ENCODE assay signal across 8 cellular contexts in the genomic region with DNA sequence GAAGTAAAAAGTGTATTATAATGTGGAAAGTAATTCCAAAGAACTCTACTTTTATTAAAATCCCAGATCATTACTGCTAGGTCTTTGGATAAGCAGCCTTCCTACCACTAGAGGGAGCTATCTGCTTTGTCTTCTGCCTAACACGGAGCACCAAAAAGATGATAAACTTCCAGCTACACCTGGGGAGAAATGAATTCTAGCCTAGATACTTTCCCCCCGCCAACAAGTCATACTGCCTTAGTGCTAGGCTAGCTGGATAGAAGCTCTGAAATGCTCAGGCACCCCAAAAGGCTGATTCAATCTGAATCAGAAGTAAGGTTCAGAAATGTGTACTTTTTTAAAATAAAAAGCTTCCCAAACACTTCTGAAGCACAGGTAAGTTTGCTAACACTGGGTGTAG. TPM values are rescaled to one million over a fixed set of nuclear protein-coding genes. Genes with fewer than 3 reads are reported as not detected.
DNase-seq lines count a peak whose midpoint lies in the region; ATAC-seq, FAIRE-seq and TF ChIP-seq lines count a peak whose summit lies in the region.

No MANE protein-coding gene starts in this region.

- H3K27me3 ChIP-seq in SJCRH30: no peaks in the 10 kb centered on the region
- H3K27me3 ChIP-seq in lower lobe of right lung (ENCODE audit: low read depth): no peaks in the 10 kb centered on the region

- H3K9me3 ChIP-seq in SJCRH30 (replicated peaks): no peaks in the 10 kb centered on the region
- no peaks in the 10 kb centered on the region for H3K9me3 ChIP-seq in lower lobe of right lung

- intact Hi-C loops in lower lobe of right lung (cut with DNase I): loop anchor here (10.0 kb wide), 1 partner anchor 108 kb away; a partner anchor contains a TSS

- H3K4me1 ChIP-seq in SJCRH30 (no peaks in the 10 kb centered on the region; the same call in 1 of the 2 replicates), lower lobe of right lung (peaks cover 17% of the 10 kb centered on the region)

- H3K4me3 ChIP-seq in SJCRH30: no peak overlapping the region
- H3K4me3 ChIP-seq in lower lobe of right lung: no peak overlapping the region

- no peak for FAIRE-seq in urothelium cell line (lab: Jason Lieb, UNC)

- peak; percentile 66 for DNase-seq in SIG-M5 treated with dmso at 0.1 percent for 504 hours (lab: John Stamatoyannopoulos, UW; ENCODE audit: unreplicated experiment)
- no peak for DNase-seq in SIG-M5 (lab: John Stamatoyannopoulos, UW)
- peak; percentile 69 for DNase-seq in M059J (ENCODE audit: low read depth)
- peak; percentile 38 to 83 for DNase-seq in SJCRH30
- DNase-seq in dedifferentiated amniotic fluid mesenchymal stem cell (ENCODE audit: extremely low spot score): peak; percentile 76
- DNase-seq in lower lobe of right lung: no peak
- peak; percentile 67 for DNase-seq in urothelium cell line (ENCODE audit: low spot score)

- peak; percentile 90 for TF ChIP-seq CTCF in lower lobe of right lung (IDR thresholded peaks at IDR 0.05)

- H3K27ac ChIP-seq in SJCRH30: no peak overlapping the region
- no peak overlapping the region for H3K27ac ChIP-seq in lower lobe of right lung

- peak; percentile 76 for ATAC-seq in GM21529 (IDR thresholded peaks at IDR 0.05; ENCODE audit: unreplicated experiment)
- ATAC-seq in lower lobe of right lung: peak; percentile 86 to 87

- H3K36me3 ChIP-seq in SJCRH30 (peaks cover 32% of the 10 kb centered on the region), lower lobe of right lung (peaks cover 55% of the 10 kb centered on the region)

RNA-seq across cellular contexts. Expression of a gene that starts 52.5 kb away (rescaled TPM):
- 33.7 and 54.0 TPM in 2 replicates for total RNA-seq in M059J (2014; rRNA removed; shearing (Covaris generic))
- total RNA-seq in SJCRH30 (2014; rRNA removed; shearing (Covaris generic)): 59.0 and 60.9 TPM in 2 replicates
- total RNA-seq in lower lobe of right lung: 221 TPM

RNA-seq across cellular contexts. Expression of a gene that starts 57.1 kb away (rescaled TPM):
- 1.5 and 5.4 TPM in 2 replicates for total RNA-seq in M059J (2014; rRNA removed; shearing (Covaris generic))
- total RNA-seq in SJCRH30 (2014; rRNA removed; shearing (Covaris generic)): 11.9 and 12.5 TPM in 2 replicates
- total RNA-seq in lower lobe of right lung: 10.6 TPM

Comparison
In these comparisons a context has a peak if more than half of its experiments do, and no peak if none do; other contexts are left out.
1. DNase-seq: peak in SIG-M5 treated with dmso at 0.1 percent for 504 hours (single experiment), M059J (single experiment), SJCRH30 (2 of 2), dedifferentiated amniotic fluid mesenchymal stem cell (single experiment) and urothelium cell line (single experiment); none in SIG-M5 (single experiment) and lower lobe of right lung (single experiment).